In the genomic region with DNA sequence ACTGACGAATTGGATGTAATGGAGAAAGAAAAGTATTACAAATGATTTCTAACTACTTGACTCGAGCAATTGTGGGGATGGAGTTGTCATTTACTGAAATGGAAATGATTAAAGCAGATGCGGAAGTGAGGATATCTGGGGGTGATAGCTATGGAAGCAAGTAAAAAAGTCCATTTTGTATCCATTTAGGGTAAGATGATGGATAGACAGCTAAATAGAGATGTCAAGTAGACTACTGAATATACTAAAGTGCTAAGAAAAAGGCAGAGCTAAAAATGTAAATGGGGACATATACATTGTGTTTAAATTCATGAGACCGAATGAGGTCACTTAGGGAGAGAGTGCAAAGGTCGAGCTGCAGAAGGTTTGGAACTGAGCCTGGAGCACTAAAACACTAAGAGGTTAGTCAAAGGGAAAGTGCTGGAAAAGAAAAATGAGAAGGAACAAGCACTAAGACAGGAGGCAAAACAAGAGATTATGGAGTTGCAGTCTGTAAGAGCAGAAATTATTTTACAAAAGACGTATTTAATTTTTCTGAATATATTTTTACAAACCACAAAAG, we compare ENCODE assay signal across 24 cellular contexts.
"Had no signal": no experiment of that assay in that cellular context is flagged by ENCODE, and none has a peak within 500 bp of the region (broad histone marks: within the 10 kb centered on the region; RNA-seq: fewer than 3 reads in every experiment).

No MANE protein-coding gene starts in this region.

- H3K4me3 Mint-ChIP-seq: endodermal cell; natural killer cell; neural crest cell; stimulated activated memory B cell treated with anti-CD40 and anti-IgM and Interleukin-4, amounts not matched to agents 10 μg/mL and 1 μg/mL and 100 μg/mL, for 72 hours had no signal

- H3K27me3 Mint-ChIP-seq: progenitor cell of endocrine pancreas; stimulated activated memory B cell treated with anti-CD40 and anti-IgM and Interleukin-4, amounts not matched to agents 10 μg/mL and 1 μg/mL and 100 μg/mL, for 72 hours had no signal

- H3K4me1 Mint-ChIP-seq: natural killer cell; stimulated activated memory B cell treated with anti-CD40 and anti-IgM and Interleukin-4, amounts not matched to agents 10 μg/mL and 1 μg/mL and 100 μg/mL, for 72 hours had no signal

- H2AFZ ChIP-seq: parathyroid adenoma had no signal

- H3K27ac ChIP-seq: esophagus muscularis mucosa, foreskin keratinocyte, gastroesophageal sphincter, heart right ventricle, left ventricle myocardium inferior, lower lobe of right lung, parathyroid adenoma, spleen, testis, tibial artery, upper lobe of left lung had no signal

- H3K27ac Mint-ChIP-seq: endodermal cell; natural killer cell; progenitor cell of endocrine pancreas; stimulated activated memory B cell treated with anti-CD40 and anti-IgM and Interleukin-4, amounts not matched to agents 10 μg/mL and 1 μg/mL and 100 μg/mL, for 72 hours had no signal

- H3K27me3 ChIP-seq: dorsolateral prefrontal cortex, esophagus muscularis mucosa, foreskin keratinocyte, gastroesophageal sphincter, heart right ventricle, spleen, testis, tibial artery, upper lobe of left lung had no signal

- H3K9ac ChIP-seq: parathyroid adenoma had no signal

- H3K9me3 Mint-ChIP-seq: endodermal cell, neural crest cell had no signal

- H3K4me3 ChIP-seq: dorsolateral prefrontal cortex, esophagus muscularis mucosa, gastroesophageal sphincter, heart right ventricle, left ventricle myocardium inferior, lower lobe of right lung, spleen, testis, tibial artery, upper lobe of left lung had no signal

- H3K36me3 ChIP-seq: esophagus muscularis mucosa, gastroesophageal sphincter, heart right ventricle, left ventricle myocardium inferior, lower lobe of right lung, spleen, tibial artery, upper lobe of left lung had no signal

- ATAC-seq: foreskin keratinocyte; gastroesophageal sphincter; heart right ventricle; left cardiac atrium; lower lobe of right lung; natural killer cell; sciatic nerve; stimulated activated memory B cell treated with anti-CD40 and anti-IgM and Interleukin-4, amounts not matched to agents 10 μg/mL and 1 μg/mL and 100 μg/mL, for 72 hours; stimulated activated naive CD8-positive, alpha-beta T cell treated with anti-CD3 and anti-CD28 coated beads, Interleukin-15, Interleukin-2, amounts not matched to agents 100 U/mL and 50 U/mL, for 24 hours had no signal

- H3K4me1 ChIP-seq: esophagus muscularis mucosa, foreskin keratinocyte, gastroesophageal sphincter, heart right ventricle, left ventricle myocardium inferior, lower lobe of right lung, parathyroid adenoma, spleen, testis, tibial artery, upper lobe of left lung had no signal

- DNase-seq: dorsolateral prefrontal cortex; effector CD4-positive, alpha-beta T cell; endodermal cell; foreskin keratinocyte; heart right ventricle; hippocampal formation; left cardiac atrium; left ventricle myocardium inferior; lower lobe of right lung; natural killer cell; spleen; stimulated activated CD4-positive, alpha-beta T cell treated with anti-CD3 and anti-CD28 coated beads, Interleukin-4, amount 100 ng/mL, for 4 hours; stimulated activated naive CD8-positive, alpha-beta T cell treated with anti-CD3 and anti-CD28 coated beads, Interleukin-15, Interleukin-2, amounts not matched to agents 100 U/mL and 50 U/mL, for 24 hours; substantia nigra; testis; tibial artery; upper lobe of left lung had no signal

- H3K36me3 Mint-ChIP-seq: natural killer cell; stimulated activated memory B cell treated with anti-CD40 and anti-IgM and Interleukin-4, amounts not matched to agents 10 μg/mL and 1 μg/mL and 100 μg/mL, for 72 hours had no signal

- H3K79me2 ChIP-seq: parathyroid adenoma had no signal

- H3K9me3 ChIP-seq: esophagus muscularis mucosa, gastroesophageal sphincter, heart right ventricle, left ventricle myocardium inferior, lower lobe of right lung, spleen, testis, tibial artery, upper lobe of left lung had no signal
